15 cellular contexts compared by ENCODE assay signal in genomic region chr19:8697671-8698432, GRCh38. TPM values are rescaled to one million over a fixed set of nuclear protein-coding genes. Genes with fewer than 3 reads are reported as not detected.
A peak's percentile ranks its signal among the peaks of the same experiment; 100 is the strongest.
DNase-seq lines count a peak whose midpoint lies in the region; ATAC-seq and TF ChIP-seq lines count a peak whose summit lies in the region.
"Had no signal": no experiment of that assay in that cellular context is flagged by ENCODE, and none has a peak within 500 bp of the region (broad histone marks: within the 10 kb centered on the region; RNA-seq: fewer than 3 reads in every experiment).

No MANE protein-coding gene starts in this region.

- TF ChIP-seq POLR2A in NB4 (IDR thresholded peaks at IDR 0.05; ENCODE audit: extremely low read depth, insufficient read length): no peak

- no peaks in the 10 kb centered on the region for H3K36me3 ChIP-seq in endodermal cell (ENCODE audit: control insufficient read depth, insufficient read depth, low read length)
- H3K36me3 ChIP-seq: ascending aorta, SJSA1 had no signal

- no peaks in the 10 kb centered on the region for H3K36me3 Mint-ChIP-seq in endodermal cell (ENCODE audit: low read depth)

- peak; percentile 57 for DNase-seq in stimulated activated naive CD8-positive, alpha-beta T cell treated with anti-CD3 and anti-CD28 coated beads, Interleukin-15, Interleukin-2, amounts not matched to agents 100 U/mL and 50 U/mL, for 24 hours
- DNase-seq in stimulated activated naive CD8-positive, alpha-beta T cell treated with anti-CD3 and anti-CD28 coated beads, Interleukin-15, amount 100 ng/mL, for 72 hours: no peak
- peak; percentile 68 for DNase-seq in NB4 (ENCODE audit: low read depth)
- DNase-seq in endodermal cell: peak; percentile 87
- DNase-seq in NCI-H446 (lab: John Stamatoyannopoulos, UW): no peak
- DNase-seq in pons (ENCODE audit: low spot score): no peak
- DNase-seq: foreskin fibroblast, NCI-H1436, NCI-H748 treated with DMSO at 0.1 percent for 48 hours had no signal

- TF ChIP-seq CTCF in NB4 (IDR thresholded peaks at IDR 0.05; ENCODE audit: low read depth, low read length) (peak; percentile 85), endodermal cell (conservative IDR thresholded peaks at IDR 0.05) (peak; percentile 68)

- no peak overlapping the region for H3K4me3 ChIP-seq in NB4 (ENCODE audit: low read depth, low read length)
- H3K4me3 ChIP-seq in endodermal cell (ENCODE audit: low read length): no peak overlapping the region
- H3K4me3 ChIP-seq: ascending aorta, SJSA1 had no signal

- H3K27me3 Mint-ChIP-seq in stimulated activated naive CD8-positive, alpha-beta T cell treated with anti-CD3 and anti-CD28 coated beads, Interleukin-15, amount 100 ng/mL, for 72 hours: peaks cover 14% of the 10 kb centered on the region
- peaks cover 28% of the 10 kb centered on the region for H3K27me3 Mint-ChIP-seq in endodermal cell (ENCODE audit: insufficient read depth)

- 75 to 79% methylated on average over 50 to 60 of the region's 60 CpGs for WGBS in endodermal cell (ENCODE audit: insufficient coverage in 1 of 2, insufficient read length in 1 of 2), 2 experiments

- peaks cover 39% of the 10 kb centered on the region for H3K4me1 Mint-ChIP-seq in stimulated activated naive CD8-positive, alpha-beta T cell treated with anti-CD3 and anti-CD28 coated beads, Interleukin-15, amount 100 ng/mL, for 72 hours
- H3K4me1 Mint-ChIP-seq in endodermal cell: no peaks in the 10 kb centered on the region

- H3K9me3 Mint-ChIP-seq in stimulated activated naive CD8-positive, alpha-beta T cell treated with anti-CD3 and anti-CD28 coated beads, Interleukin-15, amount 100 ng/mL, for 72 hours: no peaks in the 10 kb centered on the region
- H3K9me3 Mint-ChIP-seq in endodermal cell: peaks cover 4% of the 10 kb centered on the region
- H3K9me3 Mint-ChIP-seq: activated T-helper 1 cell treated with anti-CD3 and anti-CD28 coated beads, Interleukin-12 subunit alpha, Interleukin-12 subunit beta, Interleukin-2, Interleukin-4 antibody, amounts not matched to agents 30 ng/mL and 10 ng/mL and 1 ng/mL, durations not matched to agents 14 hours and 24 hours and 36 hours had no signal

- H3K27ac ChIP-seq in endodermal cell (ENCODE audit: low read depth, low read length): no peak overlapping the region
- H3K27ac ChIP-seq: ascending aorta, SJSA1 had no signal

- H3K9ac ChIP-seq in endodermal cell (ENCODE audit: extremely low read depth, low read length, poor library complexity, severe bottlenecking): no peak overlapping the region

- no peak overlapping the region for H3K4me3 Mint-ChIP-seq in stimulated activated naive CD8-positive, alpha-beta T cell treated with anti-CD3 and anti-CD28 coated beads, Interleukin-15, amount 100 ng/mL, for 72 hours
- H3K4me3 Mint-ChIP-seq in endodermal cell: no peak overlapping the region
- H3K4me3 Mint-ChIP-seq: activated T-helper 1 cell treated with anti-CD3 and anti-CD28 coated beads, Interleukin-12 subunit alpha, Interleukin-12 subunit beta, Interleukin-2, Interleukin-4 antibody, amounts not matched to agents 30 ng/mL and 10 ng/mL and 1 ng/mL, durations not matched to agents 14 hours and 24 hours and 36 hours had no signal

- H3K27ac Mint-ChIP-seq in stimulated activated naive CD8-positive, alpha-beta T cell treated with anti-CD3 and anti-CD28 coated beads, Interleukin-15, amount 100 ng/mL, for 72 hours: no peak overlapping the region
- H3K27ac Mint-ChIP-seq in endodermal cell: no peak overlapping the region
- H3K27ac Mint-ChIP-seq: activated T-helper 1 cell treated with anti-CD3 and anti-CD28 coated beads, Interleukin-12 subunit alpha, Interleukin-12 subunit beta, Interleukin-2, Interleukin-4 antibody, amounts not matched to agents 30 ng/mL and 10 ng/mL and 1 ng/mL, durations not matched to agents 14 hours and 24 hours and 36 hours had no signal

- no peaks in the 10 kb centered on the region for H3K27me3 ChIP-seq in endodermal cell (ENCODE audit: control insufficient read depth, insufficient read depth, low read length, poor library complexity, severe bottlenecking)
- H3K27me3 ChIP-seq: ascending aorta, SJSA1 had no signal

- no peak for ATAC-seq in stimulated activated naive CD8-positive, alpha-beta T cell treated with anti-CD3 and anti-CD28 coated beads, Interleukin-15, Interleukin-2, amounts not matched to agents 100 U/mL and 50 U/mL, for 24 hours
- no peak for ATAC-seq in stimulated activated naive CD8-positive, alpha-beta T cell treated with anti-CD3 and anti-CD28 coated beads, Interleukin-15, amount 100 ng/mL, for 72 hours
- no peak for ATAC-seq in HG02642 (IDR thresholded peaks at IDR 0.05; ENCODE audit: poor library complexity, unreplicated experiment)

- H3K4me1 ChIP-seq in endodermal cell (ENCODE audit: control insufficient read depth, insufficient read depth, low read length): no peaks in the 10 kb centered on the region
- H3K4me1 ChIP-seq: ascending aorta had no signal

- no peaks in the 10 kb centered on the region for H3K9me3 ChIP-seq in endodermal cell (ENCODE audit: control insufficient read depth, low read length)
- H3K9me3 ChIP-seq: ascending aorta, SJSA1 had no signal

RNA-seq across cellular contexts. Expression of gene ACTL9, which starts 0.7 kb away (rescaled TPM):
- total RNA-seq in endodermal cell: not detected
- not detected for polyA plus RNA-seq in endodermal cell (2013, experiment 1 of 2)
- polyA plus RNA-seq in endodermal cell (2013, experiment 2 of 2): not detected
- total RNA-seq: activated T-helper 1 cell treated with anti-CD3 and anti-CD28 coated beads, Interleukin-12 subunit alpha, Interleukin-12 subunit beta, Interleukin-2, Interleukin-4 antibody, amounts not matched to agents 30 ng/mL and 10 ng/mL and 1 ng/mL, durations not matched to agents 14 hours and 24 hours and 36 hours; ascending aorta; kidney epithelial cell; renal cortical epithelial cell; SJSA1 had no signal

RNA-seq across cellular contexts. Expression of gene OR2Z1, which starts 23.6 kb away (rescaled TPM):
- not detected for total RNA-seq in endodermal cell
- not detected for polyA plus RNA-seq in endodermal cell (2013, experiment 1 of 2)
- polyA plus RNA-seq in endodermal cell (2013, experiment 2 of 2): not detected
- total RNA-seq: activated T-helper 1 cell treated with anti-CD3 and anti-CD28 coated beads, Interleukin-12 subunit alpha, Interleukin-12 subunit beta, Interleukin-2, Interleukin-4 antibody, amounts not matched to agents 30 ng/mL and 10 ng/mL and 1 ng/mL, durations not matched to agents 14 hours and 24 hours and 36 hours; ascending aorta; kidney epithelial cell; renal cortical epithelial cell; SJSA1 had no signal

Comparison
In these comparisons a context has a peak if more than half of its experiments do, and no peak if none do; other contexts are left out.
1. DNase-seq: peak in stimulated activated naive CD8-positive, alpha-beta T cell treated with anti-CD3 and anti-CD28 coated beads, Interleukin-15, Interleukin-2, amounts not matched to agents 100 U/mL and 50 U/mL, for 24 hours (single experiment), NB4 (single experiment) and endodermal cell (single experiment); none in stimulated activated naive CD8-positive, alpha-beta T cell treated with anti-CD3 and anti-CD28 coated beads, Interleukin-15, amount 100 ng/mL, for 72 hours (0 of 2), NCI-H446 (0 of 2) and pons (single experiment).